Comparison of ENCODE assay signal across 1 cellular context in genomic region chr1:10710489-10710888, GRCh38.
TF ChIP-seq lines count a peak whose summit lies in the region.

No MANE protein-coding gene starts in this region.

TF ChIP-seq in H1, 55 proteins besides CTCF, POLR2A, EP300 and RAD21 (continued from another document):
- TF ChIP-seq ATF3 (IDR thresholded peaks at IDR 0.05; ENCODE audit: insufficient read depth, low read depth, low read length), result no peak
- no peak for TF ChIP-seq CHD2 (IDR thresholded peaks at IDR 0.05; ENCODE audit: low read length)
- no peak for TF ChIP-seq TEAD4 (IDR thresholded peaks at IDR 0.05; ENCODE audit: low read depth, low read length)
- no peak for TF ChIP-seq CTBP2 (IDR thresholded peaks at IDR 0.05; ENCODE audit: borderline replicate concordance, insufficient read depth, insufficient read length, low read length)
